ENCODE assay signal across 10 cellular contexts in the genomic region with DNA sequence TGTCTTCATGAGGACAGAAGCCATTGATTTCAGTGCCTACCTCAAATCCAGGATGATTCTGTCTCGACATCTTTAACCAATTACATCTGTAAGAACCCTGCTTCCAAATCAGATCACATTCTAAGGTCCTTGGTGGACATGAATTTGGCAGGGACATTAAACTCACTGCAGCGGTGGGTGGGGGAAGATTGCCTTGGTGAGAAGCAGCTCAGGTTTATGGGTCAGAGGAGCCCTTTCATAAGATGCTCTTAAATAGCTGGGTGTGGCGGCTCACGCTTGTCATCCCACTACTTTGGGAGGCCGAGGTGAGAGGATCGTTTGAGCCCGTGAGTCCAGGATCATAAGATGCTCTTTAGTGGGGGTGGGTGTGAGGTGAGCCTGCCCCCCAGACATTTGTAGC. TPM values are rescaled to one million over a fixed set of nuclear protein-coding genes. Genes with fewer than 3 reads are reported as not detected.
DNase-seq lines count a peak whose midpoint lies in the region; ATAC-seq and TF ChIP-seq lines count a peak whose summit lies in the region.
"Had no signal": no experiment of that assay in that cellular context is flagged by ENCODE, and none has a peak within 500 bp of the region (broad histone marks: within the 10 kb centered on the region; RNA-seq: fewer than 3 reads in every experiment).

No MANE protein-coding gene starts in this region.

- H3K4me3 ChIP-seq in brain microvascular endothelial cell (ENCODE audit: low read depth, low read length) (no peak overlapping the region), tibial artery (no peak overlapping the region)

- ATAC-seq in HG02588 (IDR thresholded peaks at IDR 0.05; ENCODE audit: unreplicated experiment): no peak

- intact Hi-C loops in tibial artery (cut with DNase I; ENCODE audit: low total_unique reads): loop anchor here (10.0 kb wide), 1 partner anchor 158 kb away; no protein-coding TSS in a partner anchor

- peaks cover 83% of the 10 kb centered on the region for H3K4me1 Mint-ChIP-seq in activated naive CD4-positive, alpha-beta T cell treated with anti-CD3 and anti-CD28 coated beads, Interleukin-2, amount 50 U/mL, for 24 hours

- no peak for DNase-seq in activated naive CD4-positive, alpha-beta T cell treated with anti-CD3 and anti-CD28 coated beads, Interleukin-2, amount 50 U/mL, for 16 hours
- no peak for DNase-seq in brain microvascular endothelial cell
- DNase-seq in mesenteric fat pad (ENCODE audit: low spot score): peak; percentile 64
- no peak for DNase-seq in tibial artery
- DNase-seq in activated CD8-positive, alpha-beta memory T cell treated with anti-CD3 and anti-CD28 coated beads, Interleukin-2, amount 50 U/mL, for 4 hours: no peak
- DNase-seq in activated CD8-positive, alpha-beta memory T cell treated with anti-CD3 and anti-CD28 coated beads for 24 hours: no peak
- DNase-seq: activated CD4-positive, CD25-positive, alpha-beta regulatory T cell treated with anti-CD3 and anti-CD28 coated beads, Interleukin-2, amount 50 U/mL, for 72 hours; midbrain had no signal

- in situ Hi-C loops in brain microvascular endothelial cell (cut with HindIII; ENCODE audit: low pct_ligation_motif_present, low sequenced_read_pairs): no loop called here

- no peaks in the 10 kb centered on the region for H3K9me3 Mint-ChIP-seq in activated naive CD4-positive, alpha-beta T cell treated with anti-CD3 and anti-CD28 coated beads, Interleukin-2, amount 50 U/mL, for 24 hours

- H3K36me3 ChIP-seq in brain microvascular endothelial cell (replicated peaks): peaks cover 18% of the 10 kb centered on the region
- H3K36me3 ChIP-seq in tibial artery: no peaks in the 10 kb centered on the region

- TF ChIP-seq CTCF in brain microvascular endothelial cell (IDR thresholded peaks at IDR 0.05; ENCODE audit: low read depth, low read length, missing control alignments) (no peak), tibial artery (IDR thresholded peaks at IDR 0.05) (no peak)

- H3K36me3 Mint-ChIP-seq in activated naive CD4-positive, alpha-beta T cell treated with anti-CD3 and anti-CD28 coated beads, Interleukin-2, amount 50 U/mL, for 24 hours: peaks cover 7% of the 10 kb centered on the region

- no peaks in the 10 kb centered on the region for H3K9me3 ChIP-seq in tibial artery

- H3K27me3 ChIP-seq in brain microvascular endothelial cell (replicated peaks) (no peaks in the 10 kb centered on the region), tibial artery (peaks cover 0 to 7% of the 10 kb centered on the region in 2 donors)

- peak overlapping the region; percentile 62 for H3K27ac ChIP-seq in brain microvascular endothelial cell
- H3K27ac ChIP-seq in tibial artery: peak overlapping the region; percentile 52 to 65

- peaks cover 0 to 65% (median 45%) of the 10 kb centered on the region in 4 donors for H3K4me1 ChIP-seq in tibial artery

- H3K4me3 Mint-ChIP-seq in activated naive CD4-positive, alpha-beta T cell treated with anti-CD3 and anti-CD28 coated beads, Interleukin-2, amount 50 U/mL, for 24 hours: peak overlapping the region; percentile 61

- no peaks in the 10 kb centered on the region for H3K27me3 Mint-ChIP-seq in activated naive CD4-positive, alpha-beta T cell treated with anti-CD3 and anti-CD28 coated beads, Interleukin-2, amount 50 U/mL, for 24 hours

- H3K27ac Mint-ChIP-seq in activated naive CD4-positive, alpha-beta T cell treated with anti-CD3 and anti-CD28 coated beads, Interleukin-2, amount 50 U/mL, for 24 hours: peak overlapping the region; percentile 41

RNA-seq across cellular contexts. Expression of a gene that starts 42.9 kb away (rescaled TPM):
- 47.6 TPM for total RNA-seq in mesenteric fat pad
